ENCODE assay signal across 9 cellular contexts in genomic region chr12:116532428-116532827, GRCh38. TPM values are rescaled to one million over a fixed set of nuclear protein-coding genes. Genes with fewer than 3 reads are reported as not detected.
DNase-seq lines count a peak whose midpoint lies in the region; ATAC-seq and TF ChIP-seq lines count a peak whose summit lies in the region.
"Had no signal": no experiment of that assay in that cellular context is flagged by ENCODE, and none has a peak within 500 bp of the region (broad histone marks: within the 10 kb centered on the region; RNA-seq: fewer than 3 reads in every experiment).

No MANE protein-coding gene starts in this region.

- H2AFZ ChIP-seq in hepatocyte: no peak overlapping the region

- no peak for ATAC-seq in activated T-cell treated with anti-CD3 and anti-CD28 coated beads, Interleukin-2, amount 50 U/mL, for 4 hours
- no peak for ATAC-seq in stimulated activated naive CD8-positive, alpha-beta T cell treated with anti-CD3 and anti-CD28 coated beads, Interleukin-15, amount 100 ng/mL, for 72 hours
- ATAC-seq in HG03095 (IDR thresholded peaks at IDR 0.05; ENCODE audit: unreplicated experiment): no peak

- no peaks in the 10 kb centered on the region for H3K27me3 ChIP-seq in hepatocyte
- H3K27me3 ChIP-seq: ovary had no signal

- TF ChIP-seq CTCF in hepatocyte (IDR thresholded peaks at IDR 0.05; ENCODE audit: poor library complexity): no peak

- H3K27ac Mint-ChIP-seq in stimulated activated naive CD8-positive, alpha-beta T cell treated with anti-CD3 and anti-CD28 coated beads, Interleukin-15, amount 100 ng/mL, for 72 hours: no peak overlapping the region

- no peaks in the 10 kb centered on the region for H3K36me3 ChIP-seq in hepatocyte (replicated peaks; ENCODE audit: insufficient read depth, low read depth)
- H3K36me3 ChIP-seq: ovary had no signal

- peaks cover 20% of the 10 kb centered on the region for H3K4me1 ChIP-seq in hepatocyte (ENCODE audit: insufficient read depth)

- peak overlapping the region; percentile 85 for H3K4me3 Mint-ChIP-seq in activated T-cell treated with anti-CD3 and anti-CD28 coated beads, Interleukin-2, amount 50 U/mL, for 4 hours
- peak overlapping the region; percentile 93 to 98 for H3K4me3 Mint-ChIP-seq in stimulated activated naive CD8-positive, alpha-beta T cell treated with anti-CD3 and anti-CD28 coated beads, Interleukin-15, amount 100 ng/mL, for 72 hours

- peaks cover 26% of the 10 kb centered on the region for H3K4me1 Mint-ChIP-seq in activated T-cell treated with anti-CD3 and anti-CD28 coated beads, Interleukin-2, amount 50 U/mL, for 4 hours (ENCODE audit: low read depth)
- peaks cover 37% of the 10 kb centered on the region for H3K4me1 Mint-ChIP-seq in stimulated activated naive CD8-positive, alpha-beta T cell treated with anti-CD3 and anti-CD28 coated beads, Interleukin-15, amount 100 ng/mL, for 72 hours

- H3K9me3 ChIP-seq in hepatocyte (ENCODE audit: low read depth): no peaks in the 10 kb centered on the region
- H3K9me3 ChIP-seq: ovary had no signal

- peak overlapping the region; percentile 90 for H3K4me2 ChIP-seq in hepatocyte

- H3K36me3 Mint-ChIP-seq in activated T-cell treated with anti-CD3 and anti-CD28 coated beads, Interleukin-2, amount 50 U/mL, for 4 hours (ENCODE audit: insufficient read depth): no peaks in the 10 kb centered on the region

- no peaks in the 10 kb centered on the region for H3K9me3 Mint-ChIP-seq in activated T-cell treated with anti-CD3 and anti-CD28 coated beads, Interleukin-2, amount 50 U/mL, for 4 hours
- H3K9me3 Mint-ChIP-seq in stimulated activated naive CD8-positive, alpha-beta T cell treated with anti-CD3 and anti-CD28 coated beads, Interleukin-15, amount 100 ng/mL, for 72 hours: no peaks in the 10 kb centered on the region

- WGBS in hepatocyte (ENCODE audit: low lambda C conversion rate, missing lambda C conversion rate): 79% methylated on average over 4 of the region's 4 CpGs

- no peaks in the 10 kb centered on the region for H3K27me3 Mint-ChIP-seq in activated T-cell treated with anti-CD3 and anti-CD28 coated beads, Interleukin-2, amount 50 U/mL, for 4 hours (ENCODE audit: low read depth)
- no peaks in the 10 kb centered on the region for H3K27me3 Mint-ChIP-seq in stimulated activated naive CD8-positive, alpha-beta T cell treated with anti-CD3 and anti-CD28 coated beads, Interleukin-15, amount 100 ng/mL, for 72 hours

- no peaks in the 10 kb centered on the region for H3K9me2 ChIP-seq in hepatocyte (replicated peaks; ENCODE audit: insufficient read depth)

- no peak overlapping the region for H3K27ac ChIP-seq in hepatocyte

- DNase-seq in activated T-cell treated with anti-CD3 and anti-CD28 coated beads, Interleukin-2, amount 50 U/mL, for 4 hours: no peak
- DNase-seq in activated T-cell treated with anti-CD3 and anti-CD28 coated beads for 4 hours (no peak), SK-MEL-5 (ENCODE audit: low read depth, low spot score) (peak; percentile 39), hepatocyte (ENCODE audit: low spot score) (no peak), RPMI8226 (no peak)
- no peak for DNase-seq in stimulated activated naive CD8-positive, alpha-beta T cell treated with anti-CD3 and anti-CD28 coated beads, Interleukin-15, amount 100 ng/mL, for 72 hours
- no peak for DNase-seq in activated effector memory CD4-positive, alpha-beta T cell treated with anti-CD3 and anti-CD28 coated beads, Interleukin-2, amount 50 U/mL, for 16 hours

- in situ Hi-C loops in SK-MEL-5 (cut with HindIII; ENCODE audit: low pct_unique_long_range_greater_than_20kb, low sequenced_read_pairs): no loop called here

- H3K4me3 ChIP-seq in hepatocyte: no peak overlapping the region

- H4K20me1 ChIP-seq in hepatocyte (ENCODE audit: insufficient read depth, poor library complexity, severe bottlenecking): no peaks in the 10 kb centered on the region

- H3K79me2 ChIP-seq in hepatocyte: no peaks in the 10 kb centered on the region

RNA-seq across cellular contexts. Expression of gene MAP1LC3B2, which starts 26.8 kb away (rescaled TPM):
- total RNA-seq in activated T-cell treated with anti-CD3 and anti-CD28 coated beads, Interleukin-2, amount 50 U/mL, for 4 hours: 1 to 10 TPM in 2 of 3 donors, not detected in 1; 1.1 to 1.5 TPM
- total RNA-seq in SK-MEL-5 (2014; rRNA removed; shearing (Covaris generic)): not detected in 2 replicates
- 1.5 TPM in 2 replicates for polyA plus RNA-seq in SK-MEL-5 (2015; cell fraction: cytosol; rRNA removed)
- polyA plus RNA-seq in SK-MEL-5 (2015; cell fraction: nucleus; rRNA removed): not detected in 2 replicates
- 0.60 TPM in 1 of 2 replicates, not detected in the other for total RNA-seq in hepatocyte
- polyA plus RNA-seq in hepatocyte: 3.3 and 5.3 TPM in 2 replicates
